Comparison of ENCODE assay signal across 2 cellular contexts in genomic region chr2:112795720-112796119, GRCh38.
TF ChIP-seq lines count a peak whose summit lies in the region.

No MANE protein-coding gene starts in this region.

TF ChIP-seq in WTC11, 78 proteins besides CTCF, POLR2A, EP300 and RAD21:
- no peak for TF ChIP-seq ZNF416 (CRISPR knock-in tag; IDR thresholded peaks at IDR 0.05)
- TF ChIP-seq FOXK1 (CRISPR knock-in tag; IDR thresholded peaks at IDR 0.05) = no peak
- no peak for TF ChIP-seq ZNF396 (CRISPR knock-in tag; IDR thresholded peaks at IDR 0.05; ENCODE audit: borderline replicate concordance)

TF ChIP-seq in HepG2, 621 proteins besides CTCF, POLR2A, EP300 and RAD21:
- no peak for TF ChIP-seq ZC3H4 (CRISPR knock-in tag; IDR thresholded peaks at IDR 0.05; ENCODE audit: borderline replicate concordance)
TF ChIP-seq in HepG2: peak in this region for 0.
